10 cellular contexts compared by ENCODE assay signal in genomic region chr6:42047220-42047590, GRCh38. TPM values are rescaled to one million over a fixed set of nuclear protein-coding genes. Genes with fewer than 3 reads are reported as not detected.
DNase-seq lines count a peak whose midpoint lies in the region; ATAC-seq and TF ChIP-seq lines count a peak whose summit lies in the region.
"Had no signal": no experiment of that assay in that cellular context is flagged by ENCODE, and none has a peak within 500 bp of the region (broad histone marks: within the 10 kb centered on the region; RNA-seq: fewer than 3 reads in every experiment).

No MANE protein-coding gene starts in this region.

- no peak for ATAC-seq in activated CD8-positive, alpha-beta memory T cell treated with anti-CD3 and anti-CD28 coated beads, Interleukin-2, amount 10 ng/mL, durations not matched to agents 7 days and 5 days
- no peak for ATAC-seq in GM18867 (IDR thresholded peaks at IDR 0.05; ENCODE audit: unreplicated experiment)

- peak overlapping the region; percentile 94 for H3K4me3 Mint-ChIP-seq in activated CD8-positive, alpha-beta memory T cell treated with anti-CD3 and anti-CD28 coated beads, Interleukin-2, amount 10 ng/mL, durations not matched to agents 7 days and 5 days
- H3K4me3 Mint-ChIP-seq in brain, result peak overlapping the region; percentile 66 to 95 (median 77)

- no peak for TF ChIP-seq POLR2A in tibial nerve (IDR thresholded peaks at IDR 0.05)

- peaks cover 74% of the 10 kb centered on the region for H3K4me1 ChIP-seq in muscle layer of colon (ENCODE audit: insufficient read depth, low read length)
- peaks cover 6 to 80% (median 59%) of the 10 kb centered on the region in 4 donors for H3K4me1 ChIP-seq in tibial nerve

- H3K9me3 ChIP-seq in muscle layer of colon (ENCODE audit: low read length) (no peaks in the 10 kb centered on the region), tibial nerve (no peaks in the 10 kb centered on the region)

- no peaks in the 10 kb centered on the region for H3K27me3 ChIP-seq in muscle layer of colon (ENCODE audit: control insufficient read depth in 1 of 2, insufficient read depth in 2 of 2, low read length in 2 of 2)
- no peaks in the 10 kb centered on the region for H3K27me3 ChIP-seq in tibial nerve

- H3K4me1 Mint-ChIP-seq in activated CD8-positive, alpha-beta memory T cell treated with anti-CD3 and anti-CD28 coated beads, Interleukin-2, amount 10 ng/mL, durations not matched to agents 7 days and 5 days, result peaks cover 84% of the 10 kb centered on the region
- H3K4me1 Mint-ChIP-seq in brain, result peaks cover 68% of the 10 kb centered on the region

- CTCF ChIA-PET in activated CD8-positive, alpha-beta memory T cell treated with anti-CD3 and anti-CD28 coated beads, Interleukin-2, amount 10 ng/mL, durations not matched to agents 7 days and 5 days (lab: Charles Lee), result interaction anchor here (0.7 to 17.3 kb wide), 12 partner anchors 7 to 500 kb away, joined by 3 to 420 read pairs (median 6); partner anchors contain the start of genes BYSL, CCND3, FRS3 and MED20

- TF ChIP-seq EP300 in tibial nerve (IDR thresholded peaks at IDR 0.05), result no peak

- H3K36me3 ChIP-seq in muscle layer of colon (ENCODE audit: insufficient read depth, low read length) (no peaks in the 10 kb centered on the region), tibial nerve (peaks cover 0 to 7% (median 0%) of the 10 kb centered on the region in 3 donors)

- 27 to 32% methylated on average over 4 of the region's 4 CpGs for WGBS in tibial nerve, 2 donors

- H3K27ac ChIP-seq in muscle layer of colon (ENCODE audit: low read depth, low read length), result peak overlapping the region; percentile 98
- H3K27ac ChIP-seq in tibial nerve, result peak overlapping the region; percentile 86 to 98 (median 90)

- no peak for DNase-seq in activated CD8-positive, alpha-beta memory T cell treated with anti-CD3 and anti-CD28 coated beads, Interleukin-2, amount 10 ng/mL, durations not matched to agents 7 days and 5 days
- DNase-seq in activated CD8-positive, alpha-beta memory T cell treated with anti-CD3 and anti-CD28 coated beads, Interleukin-2, amount 50 U/mL, for 4 hours, result no peak
- DNase-seq in tibial nerve (ENCODE audit: low spot score in 2 of 2) (no peak), NCI-H510A treated with DMSO at 0.1 percent for 48 hours (lab: John Stamatoyannopoulos, UW) (no peak), SIG-M5 treated with dmso at 0.1 percent for 504 hours (lab: John Stamatoyannopoulos, UW; ENCODE audit: unreplicated experiment) (no peak)
- DNase-seq: NCI-H1417, SHP77 treated with DMSO at 0.1 percent for 48 hours had no signal

- H3K9ac ChIP-seq in muscle layer of colon (ENCODE audit: low read length), result peak overlapping the region; percentile 64

- H3K4me3 ChIP-seq in muscle layer of colon (ENCODE audit: low read depth in 1 of 2, low read length in 2 of 2) (peak overlapping the region in 1 of 2 donors; percentile 94), tibial nerve (peak overlapping the region; percentile 55 to 87 (median 69))

- H3K27ac Mint-ChIP-seq in activated CD8-positive, alpha-beta memory T cell treated with anti-CD3 and anti-CD28 coated beads, Interleukin-2, amount 10 ng/mL, durations not matched to agents 7 days and 5 days, result no peak overlapping the region
- peak overlapping the region in 2 of 5 experiments; percentile 82 to 86 for H3K27ac Mint-ChIP-seq in brain

- no peaks in the 10 kb centered on the region for H3K27me3 Mint-ChIP-seq in activated CD8-positive, alpha-beta memory T cell treated with anti-CD3 and anti-CD28 coated beads, Interleukin-2, amount 10 ng/mL, durations not matched to agents 7 days and 5 days
- peaks cover 22% of the 10 kb centered on the region for H3K27me3 Mint-ChIP-seq in brain

- H3K36me3 Mint-ChIP-seq in activated CD8-positive, alpha-beta memory T cell treated with anti-CD3 and anti-CD28 coated beads, Interleukin-2, amount 10 ng/mL, durations not matched to agents 7 days and 5 days, result peaks cover 16% of the 10 kb centered on the region
- peaks cover 4% of the 10 kb centered on the region for H3K36me3 Mint-ChIP-seq in brain

- H3K9me3 Mint-ChIP-seq in activated CD8-positive, alpha-beta memory T cell treated with anti-CD3 and anti-CD28 coated beads, Interleukin-2, amount 10 ng/mL, durations not matched to agents 7 days and 5 days (ENCODE audit: low read depth), result no peaks in the 10 kb centered on the region
- peaks cover 0 to 2% (median 0%) of the 10 kb centered on the region in 5 experiments for H3K9me3 Mint-ChIP-seq in brain

- TF ChIP-seq CTCF in brain (conservative IDR thresholded peaks at IDR 0.05) (no peak), tibial nerve (IDR thresholded peaks at IDR 0.05) (no peak)

RNA-seq across cellular contexts. Expression of gene TAF8, which starts 3.1 kb away (rescaled TPM):
- 10 to 100 TPM; 50.9 to 53.2 TPM for total RNA-seq in activated CD8-positive, alpha-beta memory T cell treated with anti-CD3 and anti-CD28 coated beads, Interleukin-2, amount 10 ng/mL, durations not matched to agents 7 days and 5 days
- polyA plus RNA-seq in brain (ENCODE audit: insufficient read depth, low read depth, low replicate concordance), result 14.9 TPM
- total RNA-seq in tibial nerve, result 10 to 100 TPM; 10.7 to 27.6 (median 20.9) TPM
